In genomic region chr6:106466211-106466610, GRCh38 we compare ENCODE assay signal across 18 cellular contexts.
A peak's percentile ranks its signal among the peaks of the same experiment; 100 is the strongest.
DNase-seq lines count a peak whose midpoint lies in the region; ATAC-seq, FAIRE-seq and TF ChIP-seq lines count a peak whose summit lies in the region.
"Had no signal": no experiment of that assay in that cellular context is flagged by ENCODE, and none has a peak within 500 bp of the region (broad histone marks: within the 10 kb centered on the region; RNA-seq: fewer than 3 reads in every experiment).

No MANE protein-coding gene starts in this region.

- no peak overlapping the region for H3K4me3 ChIP-seq in HAP-1
- H3K4me3 ChIP-seq: GM12878 had no signal

- in situ Hi-C loops in HAP-1 (cut with MboI; ENCODE audit: low sequenced_read_pairs), result no loop called here

- ATAC-seq in HG03378 (IDR thresholded peaks at IDR 0.05; ENCODE audit: unreplicated experiment), result no peak
- ATAC-seq: GM12878 had no signal

- peak; percentile 16 for FAIRE-seq in D721Med (lab: Jason Lieb, UNC)
- FAIRE-seq: GM12878, H54 had no signal

- H3K9me3 ChIP-seq in HAP-1, result no peaks in the 10 kb centered on the region

- DNase-seq in NCI-H2227 treated with DMSO at 0.1 percent for 48 hours (lab: John Stamatoyannopoulos, UW) (peak; percentile 1), NCI-H2227 (lab: John Stamatoyannopoulos, UW; ENCODE audit: unreplicated experiment) (no peak), D721Med (ENCODE audit: insufficient read length, low spot score) (no peak), HAP-1 (ENCODE audit: low spot score in 2 of 2) (peak; percentile 26 to 96), NCI-H524 treated with DMSO at 0.1 percent for 48 hours (lab: John Stamatoyannopoulos, UW) (peak; percentile 95), T1000 (lab: John Stamatoyannopoulos, UW) (no peak)
- DNase-seq: C1 segment of cervical spinal cord; Calu3; CD4-positive, alpha-beta memory T cell; COR-L47; DMS153; DND-41; GDM1; GOT3; HCEC 1CT had no signal

- no peak for TF ChIP-seq CTCF in D721Med (IDR thresholded peaks at IDR 0.05; ENCODE audit: insufficient read depth, missing control alignments)

- H3K27me3 ChIP-seq in HAP-1 (ENCODE audit: low read depth), result peaks cover 15% of the 10 kb centered on the region

- no peaks in the 10 kb centered on the region for H3K36me3 ChIP-seq in HAP-1 (replicated peaks)

- peaks cover 12% of the 10 kb centered on the region for H3K4me1 ChIP-seq in HAP-1

Comparison
In these comparisons a context has a peak if more than half of its experiments do, and no peak if none do; other contexts are left out.
1. DNase-seq: peak in NCI-H2227 treated with DMSO at 0.1 percent for 48 hours (single experiment), HAP-1 (2 of 2) and NCI-H524 treated with DMSO at 0.1 percent for 48 hours (single experiment); none in NCI-H2227 (single experiment), D721Med (single experiment) and T1000 (single experiment).